In genomic region chr6:63507096-63507495, GRCh38 we compare ENCODE assay signal across 15 cellular contexts.
"Had no signal": no experiment of that assay in that cellular context is flagged by ENCODE, and none has a peak within 500 bp of the region (broad histone marks: within the 10 kb centered on the region; RNA-seq: fewer than 3 reads in every experiment).

No MANE protein-coding gene starts in this region.

- ATAC-seq: activated CD4-positive, CD25-positive, alpha-beta regulatory T cell treated with anti-CD3 and anti-CD28 coated beads, Interleukin-2, amount 50 U/mL, for 24 hours; gastroesophageal sphincter; left colon; right cardiac atrium had no signal

- FAIRE-seq: bronchial epithelial cell had no signal

- H3K9me3 ChIP-seq: ascending aorta, gastroesophageal sphincter, prostate gland had no signal

- H3K4me1 ChIP-seq: ascending aorta, prostate gland had no signal

- H3K4me3 ChIP-seq: ascending aorta, gastroesophageal sphincter, prostate gland, smooth muscle cell had no signal

- DNase-seq: activated CD4-positive, alpha-beta T cell treated with anti-CD3 and anti-CD28 coated beads, Interleukin-2, amount 50 U/mL, for 1 hour; activated CD8-positive, alpha-beta memory T cell treated with anti-CD3 and anti-CD28 coated beads for 24 hours; activated naive CD4-positive, alpha-beta T cell treated with Interleukin-2 at 50 U/mL for 16 hours; activated T-cell treated with anti-CD3 and anti-CD28 coated beads for 4 hours; dermis blood vessel endothelial cell; endodermal cell; erythroblast; left colon; right cardiac atrium had no signal

- H3K27me3 ChIP-seq: ascending aorta, gastroesophageal sphincter had no signal

- H3K4me2 ChIP-seq: smooth muscle cell had no signal

- H3K36me3 ChIP-seq: ascending aorta, gastroesophageal sphincter, prostate gland had no signal

- H3K27ac ChIP-seq: ascending aorta, gastroesophageal sphincter, prostate gland had no signal
